ENCODE assay signal across 8 cellular contexts in the genomic region with DNA sequence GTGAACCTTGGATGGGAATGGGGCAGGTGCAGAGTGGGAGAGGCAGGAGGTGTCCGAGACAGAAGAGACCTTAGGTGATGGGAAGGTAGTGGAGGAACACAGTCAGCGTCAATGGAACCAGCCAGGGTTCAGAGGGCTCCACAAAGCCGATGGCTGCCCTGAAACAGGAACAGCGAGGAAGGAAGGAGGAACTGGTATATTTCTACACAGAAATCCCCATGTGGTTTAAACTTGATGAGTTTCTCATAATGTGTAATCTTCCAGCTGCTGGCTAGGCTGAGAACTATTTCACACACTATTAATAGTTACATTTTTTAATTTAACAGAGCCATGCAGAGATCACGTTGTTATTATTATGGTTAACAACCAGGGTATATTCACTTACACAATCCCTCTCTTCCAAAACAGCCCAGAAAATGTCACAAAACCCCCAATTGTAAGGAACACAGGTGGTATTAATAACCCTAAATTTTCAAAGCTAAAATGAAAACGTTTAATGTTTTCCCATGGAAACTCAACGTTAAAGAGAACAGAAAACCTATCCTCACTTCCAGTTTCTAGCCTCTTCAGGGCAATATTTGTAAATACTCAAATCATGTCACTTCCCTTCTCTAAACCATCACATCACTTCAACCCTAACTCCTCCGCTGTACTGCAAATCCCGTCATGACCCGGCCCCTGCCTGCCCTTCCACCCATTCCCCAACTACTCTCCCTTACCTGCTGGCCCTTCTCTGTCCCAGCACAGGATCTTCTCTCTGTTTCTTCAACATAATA.
DNase-seq lines count a peak whose midpoint lies in the region; ATAC-seq and TF ChIP-seq lines count a peak whose summit lies in the region.

No MANE protein-coding gene starts in this region.

- peaks cover 39% of the 10 kb centered on the region for H3K4me1 Mint-ChIP-seq in activated T-helper 2 cell treated with anti-CD3 and anti-CD28 coated beads, Interferon-gamma antibody, Interleukin-2, Interleukin-4, amounts not matched to agents 10 μg/mL and 5 μg/mL and 100 μg/mL, durations not matched to agents 14 hours and 24 hours and 36 hours (ENCODE audit: low read depth)

- no peak overlapping the region for H3K14ac ChIP-seq in mesenchymal stem cell (ENCODE audit: low read length in 2 of 2)

- no peak overlapping the region for H3K4me2 ChIP-seq in mesenchymal stem cell (ENCODE audit: low read length, poor library complexity, severe bottlenecking)

- H3K9me3 Mint-ChIP-seq in activated T-helper 2 cell treated with anti-CD3 and anti-CD28 coated beads, Interferon-gamma antibody, Interleukin-2, Interleukin-4, amounts not matched to agents 10 μg/mL and 5 μg/mL and 100 μg/mL, durations not matched to agents 14 hours and 24 hours and 36 hours = no peaks in the 10 kb centered on the region

- no peak overlapping the region for H2BK5ac ChIP-seq in mesenchymal stem cell (ENCODE audit: low read depth, low read length, poor library complexity, severe bottlenecking)

- no peak for DNase-seq in activated T-helper 2 cell treated with anti-CD3 and anti-CD28 coated beads, Interferon-gamma antibody, Interleukin-2, Interleukin-4, amounts not matched to agents 10 μg/mL and 5 μg/mL and 100 μg/mL, durations not matched to agents 14 hours and 24 hours and 36 hours (ENCODE audit: low spot score)
- DNase-seq in mesenchymal stem cell (no peak), cerebellar nuclear complex (lab: John Stamatoyannopoulos, UW) (no peak), ovary (no peak), NCI-H526 (lab: John Stamatoyannopoulos, UW) (no peak)

- H3K27ac ChIP-seq in mesenchymal stem cell (ENCODE audit: low read length, poor library complexity, severe bottlenecking) (no peak overlapping the region), ovary (no peak overlapping the region)

- H2AFZ ChIP-seq in mesenchymal stem cell (ENCODE audit: low read depth, low read length) = no peak overlapping the region

- no peaks in the 10 kb centered on the region for H3K27me3 Mint-ChIP-seq in activated T-helper 2 cell treated with anti-CD3 and anti-CD28 coated beads, Interferon-gamma antibody, Interleukin-2, Interleukin-4, amounts not matched to agents 10 μg/mL and 5 μg/mL and 100 μg/mL, durations not matched to agents 14 hours and 24 hours and 36 hours (ENCODE audit: low read depth)

- H3K9me3 ChIP-seq in mesenchymal stem cell (ENCODE audit: control insufficient read depth, low read length) = no peaks in the 10 kb centered on the region
- H3K9me3 ChIP-seq in ovary = no peaks in the 10 kb centered on the region

- no peak for TF ChIP-seq CTCF in ovary (IDR thresholded peaks at IDR 0.05)

- peak overlapping the region; percentile 23 for H2AK5ac ChIP-seq in mesenchymal stem cell (ENCODE audit: low read length, severe bottlenecking)

- no peak for TF ChIP-seq POLR2A in ovary (IDR thresholded peaks at IDR 0.05)

- peaks cover 22% of the 10 kb centered on the region for H3K4me1 ChIP-seq in mesenchymal stem cell (ENCODE audit: control insufficient read depth, insufficient read depth, low read depth, low read length)
- peaks cover 25% of the 10 kb centered on the region for H3K4me1 ChIP-seq in ovary (ENCODE audit: insufficient read depth)

- no peaks in the 10 kb centered on the region for H3K36me3 Mint-ChIP-seq in activated T-helper 2 cell treated with anti-CD3 and anti-CD28 coated beads, Interferon-gamma antibody, Interleukin-2, Interleukin-4, amounts not matched to agents 10 μg/mL and 5 μg/mL and 100 μg/mL, durations not matched to agents 14 hours and 24 hours and 36 hours (ENCODE audit: low read depth)

- H3K9ac ChIP-seq in mesenchymal stem cell (ENCODE audit: low read length) = peak overlapping the region; percentile 92

- H3K27me3 ChIP-seq in mesenchymal stem cell (ENCODE audit: control insufficient read depth in 1 of 2, insufficient read depth in 1 of 2, low read length in 2 of 2) (no peaks in the 10 kb centered on the region), ovary (no peaks in the 10 kb centered on the region)

- H3K4me3 Mint-ChIP-seq in activated T-helper 2 cell treated with anti-CD3 and anti-CD28 coated beads, Interferon-gamma antibody, Interleukin-2, Interleukin-4, amounts not matched to agents 10 μg/mL and 5 μg/mL and 100 μg/mL, durations not matched to agents 14 hours and 24 hours and 36 hours (ENCODE audit: low read depth) = no peak overlapping the region

- H3K27ac Mint-ChIP-seq in activated T-helper 2 cell treated with anti-CD3 and anti-CD28 coated beads, Interferon-gamma antibody, Interleukin-2, Interleukin-4, amounts not matched to agents 10 μg/mL and 5 μg/mL and 100 μg/mL, durations not matched to agents 14 hours and 24 hours and 36 hours = peak overlapping the region; percentile 50

- peak overlapping the region in 1 of 2 experiments; percentile 61 for H2BK12ac ChIP-seq in mesenchymal stem cell (ENCODE audit: low read length in 2 of 2)

- TF ChIP-seq EP300 in ovary (IDR thresholded peaks at IDR 0.05) = no peak

- H3K36me3 ChIP-seq in mesenchymal stem cell (ENCODE audit: control insufficient read depth in 1 of 2, insufficient read depth in 2 of 2, low read depth in 1 of 2, low read length in 2 of 2) (peaks cover 0 to 3% of the 10 kb centered on the region in 2 experiments), ovary (no peaks in the 10 kb centered on the region)

- H4K8ac ChIP-seq in mesenchymal stem cell (ENCODE audit: low read length) = no peak overlapping the region

- H3K18ac ChIP-seq in mesenchymal stem cell (ENCODE audit: low read depth in 1 of 2, low read length in 2 of 2) = peak overlapping the region in 1 of 2 experiments; percentile 28

- no peak overlapping the region for H2BK15ac ChIP-seq in mesenchymal stem cell (ENCODE audit: low read depth, poor library complexity, severe bottlenecking)

- peak; percentile 46 for ATAC-seq in HG02610 (IDR thresholded peaks at IDR 0.05; ENCODE audit: unreplicated experiment)
- ATAC-seq in GM19324 (IDR thresholded peaks at IDR 0.05; ENCODE audit: low FRiP score, unreplicated experiment) = no peak

- H3K4ac ChIP-seq in mesenchymal stem cell (ENCODE audit: low read depth in 1 of 2, low read length in 2 of 2) = no peak overlapping the region

- H4K91ac ChIP-seq in mesenchymal stem cell (ENCODE audit: low read length) = no peak overlapping the region

- H3K4me3 ChIP-seq in GM08714 (ENCODE audit: low read length) (peak overlapping the region; percentile 53; the same call in 1 of the 2 replicates), mesenchymal stem cell (ENCODE audit: insufficient read depth in 1 of 2, low read depth in 1 of 2, low read length in 2 of 2) (peak overlapping the region in 1 of 2 experiments; percentile 58), ovary (no peak overlapping the region)

- H3K23ac ChIP-seq in mesenchymal stem cell (ENCODE audit: low read length in 2 of 2) = no peak overlapping the region

- intact Hi-C loops in activated T-helper 2 cell treated with anti-CD3 and anti-CD28 coated beads, Interferon-gamma antibody, Interleukin-2, Interleukin-4, amounts not matched to agents 10 μg/mL and 5 μg/mL and 100 μg/mL, durations not matched to agents 14 hours and 24 hours and 36 hours (cut with micrococcal nuclease) = loop anchor here (5.0 to 10.0 kb wide), 2 partner anchors 67 to 71 kb away; no protein-coding TSS in a partner anchor
- intact Hi-C loops in ovary (cut with DNase I) = loop anchor here in 2 of 4 donors (2.0 to 10.0 kb wide), 2 partner anchors 25 to 237 kb away; no protein-coding TSS in a partner anchor

- no peak overlapping the region for H2BK120ac ChIP-seq in mesenchymal stem cell (ENCODE audit: low read depth, low read length)

- H3K79me1 ChIP-seq in mesenchymal stem cell (replicated peaks; ENCODE audit: low read length, poor library complexity, severe bottlenecking) = peaks cover 21% of the 10 kb centered on the region

- 93% methylated on average over 10 of the region's 10 CpGs for WGBS in mesenchymal stem cell
- WGBS in ovary, 3 donors = 28 to 35% (median 29%) methylated on average over 10 of the region's 10 CpGs
